3 cellular contexts compared by ENCODE assay signal in the genomic region with DNA sequence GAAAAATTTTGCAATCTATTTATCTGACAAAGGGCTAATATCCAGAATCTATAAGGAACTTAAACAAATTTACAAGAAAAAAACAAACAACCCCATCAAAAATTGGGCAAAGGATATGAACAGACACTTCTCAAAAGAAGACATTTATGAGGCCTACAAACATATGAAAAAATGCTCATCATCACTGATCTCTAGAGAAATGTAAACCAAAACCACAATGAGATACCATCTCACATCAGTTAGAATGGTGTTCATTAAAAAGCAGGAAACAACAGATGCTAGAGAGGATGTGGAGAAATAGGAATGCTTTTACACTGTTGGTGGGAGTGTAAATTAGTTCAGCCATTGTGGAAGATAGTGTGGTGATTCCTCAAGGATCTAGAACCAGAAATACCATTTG. TPM values are rescaled to one million over a fixed set of nuclear protein-coding genes. Genes with fewer than 3 reads are reported as not detected.
"Had no signal": no experiment of that assay in that cellular context is flagged by ENCODE, and none has a peak within 500 bp of the region (broad histone marks: within the 10 kb centered on the region; RNA-seq: fewer than 3 reads in every experiment).

No MANE protein-coding gene starts in this region.

RNA-seq across cellular contexts. Expression of a gene that starts 49.9 kb away (rescaled TPM):
- polyA plus RNA-seq: naive thymus-derived CD8-positive, alpha-beta T cell; pancreas; stomach had no signal
